In genomic region chr1:231240531-231240882, GRCh38 we compare ENCODE assay signal across 8 cellular contexts. TPM values are rescaled to one million over a fixed set of nuclear protein-coding genes. Genes with fewer than 3 reads are reported as not detected.
DNase-seq lines count a peak whose midpoint lies in the region; ATAC-seq lines count a peak whose summit lies in the region.

No MANE protein-coding gene starts in this region.

- peak; percentile 1 for ATAC-seq in GM18498 (IDR thresholded peaks at IDR 0.05; ENCODE audit: unreplicated experiment)
- peak; percentile 6 for ATAC-seq in HG03196 (IDR thresholded peaks at IDR 0.05; ENCODE audit: unreplicated experiment)
- ATAC-seq in activated naive CD8-positive, alpha-beta T cell treated with anti-CD3 and anti-CD28 coated beads, Interleukin-2, amount 50 U/mL, for 24 hours: no peak
- peak; percentile 3 for ATAC-seq in stimulated activated naive CD8-positive, alpha-beta T cell treated with anti-CD3 and anti-CD28 coated beads, Interleukin-15, Interleukin-2, amounts not matched to agents 100 U/mL and 50 U/mL, for 24 hours
- no peak for ATAC-seq in GM21576 (IDR thresholded peaks at IDR 0.05; ENCODE audit: unreplicated experiment)
- ATAC-seq in HG03460 (IDR thresholded peaks at IDR 0.05; ENCODE audit: unreplicated experiment): no peak

- H3K9me3 Mint-ChIP-seq in activated naive CD8-positive, alpha-beta T cell treated with anti-CD3 and anti-CD28 coated beads, Interleukin-2, amount 50 U/mL, for 24 hours: no peaks in the 10 kb centered on the region

- peaks cover 47% of the 10 kb centered on the region for H3K36me3 Mint-ChIP-seq in activated naive CD8-positive, alpha-beta T cell treated with anti-CD3 and anti-CD28 coated beads, Interleukin-2, amount 50 U/mL, for 24 hours (ENCODE audit: low read depth)

- peak overlapping the region; percentile 98 for H3K4me3 Mint-ChIP-seq in activated naive CD8-positive, alpha-beta T cell treated with anti-CD3 and anti-CD28 coated beads, Interleukin-2, amount 50 U/mL, for 24 hours

- H3K4me1 Mint-ChIP-seq in activated naive CD8-positive, alpha-beta T cell treated with anti-CD3 and anti-CD28 coated beads, Interleukin-2, amount 50 U/mL, for 24 hours: peaks cover 53% of the 10 kb centered on the region

- H3K27ac Mint-ChIP-seq in activated naive CD8-positive, alpha-beta T cell treated with anti-CD3 and anti-CD28 coated beads, Interleukin-2, amount 50 U/mL, for 24 hours: peak overlapping the region; percentile 96

- DNase-seq in activated naive CD8-positive, alpha-beta T cell treated with anti-CD3 and anti-CD28 coated beads, Interleukin-2, amount 50 U/mL, for 24 hours: no peak
- DNase-seq in iPS-NIHi7 (ENCODE audit: extremely low spot score) (peak; percentile 20), H4 (ENCODE audit: low spot score) (no peak)
- no peak for DNase-seq in stimulated activated naive CD8-positive, alpha-beta T cell treated with anti-CD3 and anti-CD28 coated beads, Interleukin-15, Interleukin-2, amounts not matched to agents 100 U/mL and 50 U/mL, for 24 hours

- H3K27me3 Mint-ChIP-seq in activated naive CD8-positive, alpha-beta T cell treated with anti-CD3 and anti-CD28 coated beads, Interleukin-2, amount 50 U/mL, for 24 hours: no peaks in the 10 kb centered on the region

RNA-seq across cellular contexts. Expression of gene GNPAT, which starts 0.5 kb away (rescaled TPM):
- total RNA-seq in H4 (2014; rRNA removed; shearing (Covaris generic)): 74.1 and 79.6 TPM in 2 replicates

Comparison
In these comparisons a context has a peak if more than half of its experiments do, and no peak if none do; other contexts are left out.
1. ATAC-seq: peak in GM18498 (single experiment), HG03196 (single experiment) and stimulated activated naive CD8-positive, alpha-beta T cell treated with anti-CD3 and anti-CD28 coated beads, Interleukin-15, Interleukin-2, amounts not matched to agents 100 U/mL and 50 U/mL, for 24 hours (single experiment); none in activated naive CD8-positive, alpha-beta T cell treated with anti-CD3 and anti-CD28 coated beads, Interleukin-2, amount 50 U/mL, for 24 hours (single experiment), GM21576 (single experiment) and HG03460 (single experiment).